Comparison of ENCODE assay signal across 24 cellular contexts in the genomic region with DNA sequence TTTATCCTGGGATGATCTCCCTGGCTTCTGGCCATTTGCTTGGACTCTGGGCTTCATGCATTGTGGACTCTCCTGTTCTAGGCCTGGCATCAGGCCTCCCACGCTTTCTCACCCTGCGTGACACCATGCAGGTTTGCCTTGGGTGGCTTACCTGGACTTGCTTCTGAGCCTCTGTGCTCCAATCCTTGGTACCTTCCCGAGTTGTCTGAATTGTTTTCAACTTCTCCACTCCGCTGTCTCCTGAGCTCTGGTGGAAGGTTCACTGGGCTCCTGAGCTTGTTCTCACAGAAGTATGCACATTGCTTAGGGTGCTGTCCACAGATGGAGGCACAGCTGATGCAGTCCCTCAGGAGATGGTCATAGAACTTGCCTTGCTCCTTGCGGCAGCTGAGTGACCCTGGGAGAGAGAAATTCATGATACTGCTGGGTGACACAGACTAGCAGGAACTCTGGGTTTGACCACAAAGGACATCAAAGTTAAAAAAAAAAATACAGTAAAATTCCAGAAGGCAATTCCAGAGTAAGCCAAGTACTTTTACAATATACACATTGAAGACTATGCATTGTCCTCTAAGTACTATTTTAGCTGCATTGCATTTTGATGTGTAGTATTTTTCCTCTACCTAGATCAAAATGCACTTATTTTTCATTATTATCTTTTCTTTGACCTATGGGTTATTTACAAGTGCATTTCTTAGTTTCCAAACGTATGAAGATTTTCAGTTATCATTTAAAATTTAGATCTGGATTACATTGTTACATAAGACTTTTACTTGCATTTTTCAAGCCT. TPM values are rescaled to one million over a fixed set of nuclear protein-coding genes. Genes with fewer than 3 reads are reported as not detected.
DNase-seq lines count a peak whose midpoint lies in the region; TF ChIP-seq lines count a peak whose summit lies in the region.
"Had no signal": no experiment of that assay in that cellular context is flagged by ENCODE, and none has a peak within 500 bp of the region (broad histone marks: within the 10 kb centered on the region; RNA-seq: fewer than 3 reads in every experiment).

No MANE protein-coding gene starts in this region.

- POLR2A ChIA-PET in HEK293 (lab: Yijun Ruan, JAX): no interaction called here

- intact Hi-C loops in stomach (cut with DNase I; ENCODE audit: low total_unique reads): no loop called here

- H3K27me3 ChIP-seq in stomach: peaks cover 0 to 33% (median 0%) of the 10 kb centered on the region in 3 donors
- H3K27me3 ChIP-seq: hepatocyte, right atrium auricular region, transverse colon had no signal

- H3K36me3 ChIP-seq in HEK293 (ENCODE audit: control insufficient read depth in 2 of 2, insufficient read depth in 1 of 2, low read length in 2 of 2): no peaks in the 10 kb centered on the region
- H3K36me3 ChIP-seq in stomach: no peaks in the 10 kb centered on the region
- H3K36me3 ChIP-seq: gastroesophageal sphincter, right atrium auricular region, transverse colon had no signal

- no peak for TF ChIP-seq POLR2A in stomach (IDR thresholded peaks at IDR 0.05)

- WGBS in stomach, 5 donors: 91 to 96% (median 93%) methylated on average over 6 of the region's 6 CpGs

- DNase-seq in AG20443 (ENCODE audit: low spot score) (peak; percentile 2), caudate nucleus (lab: John Stamatoyannopoulos, UW) (no peak), mesenteric fat pad (ENCODE audit: low spot score) (peak; percentile 47), HUDEP-2 (lab: John Stamatoyannopoulos, UW; ENCODE audit: unreplicated experiment in 76 of 76) (no peak), GM03348 (ENCODE audit: low spot score) (no peak), stomach (no peak), mucosa of gallbladder (ENCODE audit: low spot score) (no peak)
- DNase-seq: activated naive CD4-positive, alpha-beta T cell treated with Interleukin-2 at 50 U/mL for 16 hours; EL; HCEC 1CT; mammary epithelial cell; NCI-H446; stimulated activated CD4-positive, alpha-beta T cell treated with anti-CD3 and anti-CD28 coated beads, Interleukin-1b, Interleukin-23, amount 100 ng/mL, for 48 hours; stimulated activated CD8-positive, alpha-beta memory T cell treated with anti-CD3 and anti-CD28 coated beads, Interleukin-4, amount 100 ng/mL, for 48 hours; SW 1271; transverse colon had no signal

- H3K4me1 ChIP-seq in HEK293 (ENCODE audit: control insufficient read depth, insufficient read depth, low read length): no peaks in the 10 kb centered on the region
- H3K4me1 ChIP-seq in stomach: no peaks in the 10 kb centered on the region
- H3K4me1 ChIP-seq: gastroesophageal sphincter, right atrium auricular region, transverse colon had no signal

- TF ChIP-seq EP300 in stomach (IDR thresholded peaks at IDR 0.05): no peak

- CTCF ChIA-PET in HEK293 (lab: Yijun Ruan, JAX): no interaction called here

- H3K27ac ChIP-seq in HEK293 (ENCODE audit: extremely low read depth, low read depth, low read length) (no peak overlapping the region), caudate nucleus (ENCODE audit: low read depth, low read length) (peak overlapping the region; percentile 97), stomach (no peak overlapping the region)
- H3K27ac ChIP-seq: gastroesophageal sphincter, hepatocyte, right atrium auricular region, transverse colon had no signal

- peaks cover 2% of the 10 kb centered on the region; the same call in 1 of the 2 replicates for H3K9me3 ChIP-seq in HEK293 (ENCODE audit: control insufficient read depth, insufficient read depth, low read depth, low read length)
- H3K9me3 ChIP-seq in stomach: peaks cover 4 to 21% (median 17%) of the 10 kb centered on the region in 4 donors

- TF ChIP-seq CTCF in HEK293 (tag by site-specific recombination; IDR thresholded peaks at IDR 0.05) (no peak), stomach (IDR thresholded peaks at IDR 0.05) (no peak)

- H3K4me3 ChIP-seq in HEK293 (ENCODE audit: low read depth, low read length) (no peak overlapping the region), stomach (no peak overlapping the region)
- H3K4me3 ChIP-seq: gastroesophageal sphincter, hepatocyte, right atrium auricular region, smooth muscle cell, transverse colon had no signal

TF ChIP-seq in HEK293, 187 proteins besides CTCF, POLR2A, EP300 and RAD21:
- TF ChIP-seq EGR2 (tag by site-specific recombination; IDR thresholded peaks at IDR 0.05; ENCODE audit: low read depth) (no peak), SETDB1 (IDR thresholded peaks at IDR 0.05; ENCODE audit: insufficient read length, low read length) (peak; percentile 83)

RNA-seq across cellular contexts. Expression of a gene that starts 23.1 kb away (rescaled TPM):
- not detected for total RNA-seq in mesenteric fat pad
- under 1 TPM in 1 of 5 donors, not detected in 4; 0.37 TPM for total RNA-seq in stomach
- polyA plus RNA-seq in stomach: 1 to 10 TPM in 2 of 3 donors, under 1 TPM in 1; 0.25 to 1.8 (median 1.8) TPM
- total RNA-seq in mucosa of gallbladder: 0.32 TPM
- total RNA-seq: fibroblast of lung, hepatocyte, mammary epithelial cell, right atrium auricular region, RPMI7951, smooth muscle cell had no signal
- polyA plus RNA-seq: BJ, fibroblast of lung, hepatocyte, mammary epithelial cell, smooth muscle cell had no signal

Comparison
In these comparisons a context has a peak if more than half of its experiments do, and no peak if none do; other contexts are left out.
1. DNase-seq: peak in AG20443 (single experiment) and mesenteric fat pad (single experiment); none in caudate nucleus (0 of 61), HUDEP-2 (0 of 76), GM03348 (single experiment), stomach (single experiment) and mucosa of gallbladder (single experiment).